ENCODE assay signal across 27 cellular contexts in the genomic region with DNA sequence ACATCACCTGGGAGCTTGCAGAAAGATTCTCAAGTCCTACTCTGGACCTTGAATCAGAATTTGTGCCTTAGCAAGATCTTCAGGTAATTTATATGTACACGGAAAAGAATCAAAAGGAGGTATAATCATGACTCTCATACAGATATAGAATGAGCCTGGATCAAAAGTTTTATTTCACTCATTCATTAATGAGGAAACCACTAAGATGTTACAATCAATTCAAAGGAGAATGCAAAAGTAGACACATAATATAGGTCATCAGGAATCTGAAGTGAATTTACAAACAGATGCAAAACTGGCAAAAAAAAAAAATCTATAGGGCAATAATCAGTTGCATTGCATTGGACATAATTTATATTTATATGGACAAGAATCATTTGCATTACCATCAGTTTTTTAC.
"Had no signal": no experiment of that assay in that cellular context is flagged by ENCODE, and none has a peak within 500 bp of the region (broad histone marks: within the 10 kb centered on the region; RNA-seq: fewer than 3 reads in every experiment).

No MANE protein-coding gene starts in this region.

- ATAC-seq: effector memory CD8-positive, alpha-beta T cell; esophagus mucosa; foreskin keratinocyte; gastrocnemius medialis; gastroesophageal sphincter had no signal

- H3K4me1 ChIP-seq: colonic mucosa, foreskin keratinocyte had no signal

- FAIRE-seq: colon, endometrium, endothelial cell of umbilical vein, frontal cortex had no signal

- H3K4me3 ChIP-seq: colonic mucosa, coronary artery, dorsolateral prefrontal cortex, esophagus squamous epithelium, gastrocnemius medialis, gastroesophageal sphincter, heart left ventricle, heart right ventricle had no signal

- H3K9me3 ChIP-seq: colonic mucosa, esophagus squamous epithelium, gastrocnemius medialis, gastroesophageal sphincter, heart left ventricle, heart right ventricle had no signal

- H3K27me3 ChIP-seq: colonic mucosa, gastrocnemius medialis, gastroesophageal sphincter, heart left ventricle, heart right ventricle had no signal

- H3K27ac ChIP-seq: colonic mucosa, coronary artery, dorsolateral prefrontal cortex, epithelial cell of prostate, esophagus squamous epithelium, foreskin keratinocyte, gastrocnemius medialis, gastroesophageal sphincter, heart left ventricle, heart right ventricle had no signal

- H3K36me3 ChIP-seq: colonic mucosa, esophagus squamous epithelium, gastrocnemius medialis, gastroesophageal sphincter, heart left ventricle, heart right ventricle had no signal

- DNase-seq: colonic mucosa; cortex of kidney; dermis blood vessel endothelial cell; dorsolateral prefrontal cortex; effector CD4-positive, alpha-beta T cell; effector CD8-positive, alpha-beta T cell; effector memory CD4-positive, alpha-beta T cell; effector memory CD8-positive, alpha-beta T cell; endodermal cell; erythroblast; esophagus squamous epithelium; foreskin fibroblast; foreskin keratinocyte; foreskin melanocyte; gastrocnemius medialis; glutamatergic neuron; head of caudate nucleus; heart left ventricle; heart right ventricle had no signal
